Comparison of ENCODE assay signal across 14 cellular contexts in genomic region chr12:64219135-64219534, GRCh38. TPM values are rescaled to one million over a fixed set of nuclear protein-coding genes. Genes with fewer than 3 reads are reported as not detected.
A peak's percentile ranks its signal among the peaks of the same experiment; 100 is the strongest.
DNase-seq lines count a peak whose midpoint lies in the region; ATAC-seq, FAIRE-seq and TF ChIP-seq lines count a peak whose summit lies in the region.
"Had no signal": no experiment of that assay in that cellular context is flagged by ENCODE, and none has a peak within 500 bp of the region (broad histone marks: within the 10 kb centered on the region; RNA-seq: fewer than 3 reads in every experiment).

No MANE protein-coding gene starts in this region.

- H3K27me3 Mint-ChIP-seq in activated naive CD4-positive, alpha-beta T cell treated with anti-CD3 and anti-CD28 coated beads for 36 hours (ENCODE audit: low read depth) = no peaks in the 10 kb centered on the region
- no peaks in the 10 kb centered on the region for H3K27me3 Mint-ChIP-seq in stimulated activated naive CD8-positive, alpha-beta T cell treated with anti-CD3 and anti-CD28 coated beads, Interleukin-15, amount 100 ng/mL, for 72 hours

- H3K9me3 Mint-ChIP-seq in activated naive CD4-positive, alpha-beta T cell treated with anti-CD3 and anti-CD28 coated beads for 36 hours = no peaks in the 10 kb centered on the region
- H3K9me3 Mint-ChIP-seq in stimulated activated naive CD8-positive, alpha-beta T cell treated with anti-CD3 and anti-CD28 coated beads, Interleukin-15, amount 100 ng/mL, for 72 hours = no peaks in the 10 kb centered on the region

- CTCF ChIA-PET in activated naive CD4-positive, alpha-beta T cell treated with anti-CD3 and anti-CD28 coated beads for 36 hours (lab: Charles Lee) = no interaction called here
- CTCF ChIA-PET in PC-9 (lab: Charles Lee) = no interaction called here

- H3K4me1 ChIP-seq in PC-9 (replicated peaks; ENCODE audit: insufficient read depth) (peaks cover 29% of the 10 kb centered on the region), endocrine pancreas (ENCODE audit: control insufficient read depth, insufficient read depth, low read length) (peaks cover 28% of the 10 kb centered on the region)

- no peak overlapping the region for H3K27ac Mint-ChIP-seq in activated naive CD4-positive, alpha-beta T cell treated with anti-CD3 and anti-CD28 coated beads for 36 hours
- no peak overlapping the region for H3K27ac Mint-ChIP-seq in stimulated activated naive CD8-positive, alpha-beta T cell treated with anti-CD3 and anti-CD28 coated beads, Interleukin-15, amount 100 ng/mL, for 72 hours

- no peaks in the 10 kb centered on the region for H4K20me1 ChIP-seq in PC-9 (ENCODE audit: insufficient read depth)

- H3K27me3 ChIP-seq in PC-9 (ENCODE audit: insufficient read depth, low read depth) (no peaks in the 10 kb centered on the region), endocrine pancreas (ENCODE audit: control insufficient read depth, insufficient read depth, low read length) (no peaks in the 10 kb centered on the region)

- H3K4me1 Mint-ChIP-seq in activated naive CD4-positive, alpha-beta T cell treated with anti-CD3 and anti-CD28 coated beads for 36 hours (ENCODE audit: low read depth) = peaks cover 26% of the 10 kb centered on the region
- peaks cover 32% of the 10 kb centered on the region for H3K4me1 Mint-ChIP-seq in stimulated activated naive CD8-positive, alpha-beta T cell treated with anti-CD3 and anti-CD28 coated beads, Interleukin-15, amount 100 ng/mL, for 72 hours

- DNase-seq in activated naive CD4-positive, alpha-beta T cell treated with anti-CD3 and anti-CD28 coated beads for 36 hours = no peak
- DNase-seq in activated naive CD4-positive, alpha-beta T cell treated with anti-CD3 and anti-CD28 coated beads, Interleukin-2, amount 50 U/mL, for 16 hours = no peak
- DNase-seq in PC-9 = no peak
- no peak for DNase-seq in stimulated activated naive CD8-positive, alpha-beta T cell treated with anti-CD3 and anti-CD28 coated beads, Interleukin-15, amount 100 ng/mL, for 72 hours
- no peak for DNase-seq in frontal cortex (ENCODE audit: low spot score in 2 of 2)
- DNase-seq in AG08396 (ENCODE audit: low spot score) = no peak
- DNase-seq: activated CD8-positive, alpha-beta memory T cell treated with anti-CD3 and anti-CD28 coated beads for 24 hours; effector CD8-positive, alpha-beta T cell; NK-92 treated with Interleukin-12 subunit alpha and Interleukin-12 subunit beta, amount 100 ng/mL, for 24 hours; nucleus accumbens; SW 1271 had no signal

- no peaks in the 10 kb centered on the region for H3K9me2 ChIP-seq in PC-9 (ENCODE audit: insufficient read depth)

- no peaks in the 10 kb centered on the region for H3K9me3 ChIP-seq in PC-9 (ENCODE audit: insufficient read depth, low read depth)
- H3K9me3 ChIP-seq in endocrine pancreas (ENCODE audit: control insufficient read depth, low read length) = no peaks in the 10 kb centered on the region

- no peaks in the 10 kb centered on the region for H3F3A ChIP-seq in PC-9 (ENCODE audit: insufficient read depth, low read depth)

- H3K9ac ChIP-seq in endocrine pancreas (ENCODE audit: control insufficient read depth, insufficient read depth, low read length) = no peak overlapping the region

- peaks cover 16% of the 10 kb centered on the region for H3K79me2 ChIP-seq in PC-9 (ENCODE audit: low read depth)

- no peak for TF ChIP-seq CTCF in PC-9 (conservative IDR thresholded peaks at IDR 0.05)

- H3K36me3 Mint-ChIP-seq in activated naive CD4-positive, alpha-beta T cell treated with anti-CD3 and anti-CD28 coated beads for 36 hours (ENCODE audit: low read depth) = peaks cover 9% of the 10 kb centered on the region

- peak overlapping the region; percentile 35; the same call in 1 of the 2 replicates for H3K27ac ChIP-seq in PC-9

- no TSS peak for BruUV-seq in PC-9 (replicated peaks; lab: Mats Ljungman, UMichigan)

- intact Hi-C loops in activated naive CD4-positive, alpha-beta T cell treated with anti-CD3 and anti-CD28 coated beads for 36 hours (cut with micrococcal nuclease) = no loop called here
- intact Hi-C loops in PC-9 (cut with micrococcal nuclease; ENCODE audit: unreplicated experiment) = no loop called here

- no peak for FAIRE-seq in frontal cortex (lab: Jason Lieb, UNC)
- FAIRE-seq: astrocyte had no signal

- H3K4me3 Mint-ChIP-seq in activated naive CD4-positive, alpha-beta T cell treated with anti-CD3 and anti-CD28 coated beads for 36 hours = peak overlapping the region; percentile 20
- H3K4me3 Mint-ChIP-seq in stimulated activated naive CD8-positive, alpha-beta T cell treated with anti-CD3 and anti-CD28 coated beads, Interleukin-15, amount 100 ng/mL, for 72 hours = peak overlapping the region; percentile 33 to 48

- POLR2A ChIA-PET in PC-9 (lab: Charles Lee; ENCODE audit: unreplicated experiment) = no interaction called here

- 0 out of 2 replicates have a peak, but pooled peaks cover 4% of the 10 kb centered on the region for H3K36me3 ChIP-seq in PC-9 (ENCODE audit: low read depth)
- H3K36me3 ChIP-seq in endocrine pancreas (ENCODE audit: control insufficient read depth, insufficient read depth, low read length) = no peaks in the 10 kb centered on the region

- no peak overlapping the region for H3K4me3 ChIP-seq in PC-9
- peak overlapping the region; percentile 64 for H3K4me3 ChIP-seq in endocrine pancreas (ENCODE audit: control insufficient read depth, insufficient read depth, low read length)

- ATAC-seq in stimulated activated naive CD8-positive, alpha-beta T cell treated with anti-CD3 and anti-CD28 coated beads, Interleukin-15, amount 100 ng/mL, for 72 hours = no peak
- ATAC-seq in HG03520 (IDR thresholded peaks at IDR 0.05; ENCODE audit: unreplicated experiment) = no peak

- peak overlapping the region; percentile 92 for H3K4me2 ChIP-seq in PC-9

- H2AFZ ChIP-seq in PC-9 = no peak overlapping the region

RNA-seq across cellular contexts. Expression of gene KICS2, which starts 3.0 kb away (rescaled TPM):
- 10 to 100 TPM; 13.3 to 15.6 TPM for total RNA-seq in activated naive CD4-positive, alpha-beta T cell treated with anti-CD3 and anti-CD28 coated beads for 36 hours
- 12.1 and 14.5 TPM in 2 replicates for total RNA-seq in PC-9 (2021)
- 6.5 TPM for total RNA-seq in frontal cortex
